11 cellular contexts compared by ENCODE assay signal in the genomic region with DNA sequence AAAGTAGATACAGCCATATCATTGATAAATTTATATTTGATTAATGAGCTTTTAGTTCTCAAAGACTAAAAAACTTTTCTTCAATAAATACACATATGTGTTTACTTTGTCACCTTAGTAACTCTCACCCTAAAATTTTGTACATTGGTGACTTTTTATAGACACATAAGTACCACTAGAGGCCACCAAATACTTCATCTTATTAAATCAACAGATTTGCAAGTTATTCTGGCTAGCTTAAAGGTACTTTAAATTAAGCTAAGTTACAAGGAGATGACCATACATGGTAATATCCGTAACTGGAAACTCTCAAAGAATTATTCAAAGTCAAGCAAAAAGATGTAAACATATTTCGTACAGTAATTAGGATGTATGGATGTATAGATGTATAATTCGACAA.
DNase-seq lines count a peak whose midpoint lies in the region; ATAC-seq and TF ChIP-seq lines count a peak whose summit lies in the region.
"Had no signal": no experiment of that assay in that cellular context is flagged by ENCODE, and none has a peak within 500 bp of the region (broad histone marks: within the 10 kb centered on the region; RNA-seq: fewer than 3 reads in every experiment).

No MANE protein-coding gene starts in this region.

- POLR2A ChIA-PET in WTC11 (lab: Charles Lee) = interaction anchor here (1.1 kb wide), 1 partner anchor 122 kb away, joined by 4 read pairs; no protein-coding TSS in a partner anchor

- DNase-seq in NCI-H2171 treated with DMSO at 0.1 percent for 48 hours (lab: John Stamatoyannopoulos, UW) = peak; percentile 5
- no peak for DNase-seq in NCI-H2171 (lab: John Stamatoyannopoulos, UW)
- peak; percentile 21 for DNase-seq in NCI-H69 (lab: John Stamatoyannopoulos, UW)
- peak; percentile 64 for DNase-seq in dermis blood vessel endothelial cell
- DNase-seq in progenitor cell of endocrine pancreas (ENCODE audit: low spot score, unreplicated experiment) = no peak
- no peak for DNase-seq in WTC11 (ENCODE audit: low spot score)
- no peak for DNase-seq in activated T-helper 2 cell treated with anti-CD3 and anti-CD28 coated beads, Interferon-gamma antibody, Interleukin-2, Interleukin-4, amounts not matched to agents 10 μg/mL and 5 μg/mL and 100 μg/mL, durations not matched to agents 14 hours and 24 hours and 36 hours (ENCODE audit: low spot score)
- DNase-seq: activated T-cell treated with anti-CD3 and anti-CD28 coated beads, Interleukin-2, amount 50 U/mL, for 1 hour; NCI-H1105 had no signal

- peaks cover 5% of the 10 kb centered on the region for H3K9me3 Mint-ChIP-seq in progenitor cell of endocrine pancreas (ENCODE audit: low read depth)
- peaks cover 5% of the 10 kb centered on the region for H3K9me3 Mint-ChIP-seq in WTC11
- H3K9me3 Mint-ChIP-seq in stimulated activated memory B cell treated with anti-CD40 and anti-IgM and Interleukin-4, amounts not matched to agents 10 μg/mL and 1 μg/mL and 100 μg/mL, for 72 hours = peaks cover 5% of the 10 kb centered on the region
- H3K9me3 Mint-ChIP-seq in activated T-helper 2 cell treated with anti-CD3 and anti-CD28 coated beads, Interferon-gamma antibody, Interleukin-2, Interleukin-4, amounts not matched to agents 10 μg/mL and 5 μg/mL and 100 μg/mL, durations not matched to agents 14 hours and 24 hours and 36 hours = no peaks in the 10 kb centered on the region

- intact Hi-C loops in activated T-helper 2 cell treated with anti-CD3 and anti-CD28 coated beads, Interferon-gamma antibody, Interleukin-2, Interleukin-4, amounts not matched to agents 10 μg/mL and 5 μg/mL and 100 μg/mL, durations not matched to agents 14 hours and 24 hours and 36 hours (cut with micrococcal nuclease) = no loop called here

- no peak for ATAC-seq in WTC11
- no peak for ATAC-seq in stimulated activated memory B cell treated with anti-CD40 and anti-IgM and Interleukin-4, amounts not matched to agents 10 μg/mL and 1 μg/mL and 100 μg/mL, for 72 hours

- CTCF ChIA-PET in WTC11 (lab: Charles Lee) = interaction anchor here (1.1 to 1.3 kb wide), 3 partner anchors 26 to 126 kb away, joined by 3 to 6 read pairs (median 3); no protein-coding TSS in a partner anchor

- peaks cover 4% of the 10 kb centered on the region for H3K4me1 Mint-ChIP-seq in progenitor cell of endocrine pancreas (ENCODE audit: low read depth)
- peaks cover 3% of the 10 kb centered on the region; the same call in 1 of the 2 replicates for H3K4me1 Mint-ChIP-seq in WTC11
- H3K4me1 Mint-ChIP-seq in stimulated activated memory B cell treated with anti-CD40 and anti-IgM and Interleukin-4, amounts not matched to agents 10 μg/mL and 1 μg/mL and 100 μg/mL, for 72 hours = no peaks in the 10 kb centered on the region
- H3K4me1 Mint-ChIP-seq in activated T-helper 2 cell treated with anti-CD3 and anti-CD28 coated beads, Interferon-gamma antibody, Interleukin-2, Interleukin-4, amounts not matched to agents 10 μg/mL and 5 μg/mL and 100 μg/mL, durations not matched to agents 14 hours and 24 hours and 36 hours (ENCODE audit: low read depth) = no peaks in the 10 kb centered on the region

- no peak overlapping the region for H3K4me3 Mint-ChIP-seq in progenitor cell of endocrine pancreas (ENCODE audit: low read depth)
- no peak overlapping the region for H3K4me3 Mint-ChIP-seq in WTC11
- H3K4me3 Mint-ChIP-seq in stimulated activated memory B cell treated with anti-CD40 and anti-IgM and Interleukin-4, amounts not matched to agents 10 μg/mL and 1 μg/mL and 100 μg/mL, for 72 hours = no peak overlapping the region
- H3K4me3 Mint-ChIP-seq in activated T-helper 2 cell treated with anti-CD3 and anti-CD28 coated beads, Interferon-gamma antibody, Interleukin-2, Interleukin-4, amounts not matched to agents 10 μg/mL and 5 μg/mL and 100 μg/mL, durations not matched to agents 14 hours and 24 hours and 36 hours (ENCODE audit: low read depth) = no peak overlapping the region
- H3K4me3 Mint-ChIP-seq: CD4-positive, CD25-positive, alpha-beta regulatory T cell had no signal

- TF ChIP-seq CTCF in progenitor cell of endocrine pancreas (IDR thresholded peaks at IDR 0.05; ENCODE audit: unreplicated experiment) = peak; percentile 42
- TF ChIP-seq CTCF in WTC11 (IDR thresholded peaks at IDR 0.05) = no peak

- no peaks in the 10 kb centered on the region for H3K27me3 Mint-ChIP-seq in progenitor cell of endocrine pancreas
- no peaks in the 10 kb centered on the region for H3K27me3 Mint-ChIP-seq in WTC11 (ENCODE audit: low read depth)
- H3K27me3 Mint-ChIP-seq in stimulated activated memory B cell treated with anti-CD40 and anti-IgM and Interleukin-4, amounts not matched to agents 10 μg/mL and 1 μg/mL and 100 μg/mL, for 72 hours = no peaks in the 10 kb centered on the region
- H3K27me3 Mint-ChIP-seq in activated T-helper 2 cell treated with anti-CD3 and anti-CD28 coated beads, Interferon-gamma antibody, Interleukin-2, Interleukin-4, amounts not matched to agents 10 μg/mL and 5 μg/mL and 100 μg/mL, durations not matched to agents 14 hours and 24 hours and 36 hours (ENCODE audit: low read depth) = peaks cover 1% of the 10 kb centered on the region

- H3K27ac Mint-ChIP-seq in progenitor cell of endocrine pancreas (peak overlapping the region; percentile 55), WTC11 (no peak overlapping the region)
- no peak overlapping the region for H3K27ac Mint-ChIP-seq in stimulated activated memory B cell treated with anti-CD40 and anti-IgM and Interleukin-4, amounts not matched to agents 10 μg/mL and 1 μg/mL and 100 μg/mL, for 72 hours
- H3K27ac Mint-ChIP-seq in activated T-helper 2 cell treated with anti-CD3 and anti-CD28 coated beads, Interferon-gamma antibody, Interleukin-2, Interleukin-4, amounts not matched to agents 10 μg/mL and 5 μg/mL and 100 μg/mL, durations not matched to agents 14 hours and 24 hours and 36 hours = no peak overlapping the region
- H3K27ac Mint-ChIP-seq: CD4-positive, CD25-positive, alpha-beta regulatory T cell had no signal

- H3K36me3 Mint-ChIP-seq in progenitor cell of endocrine pancreas (ENCODE audit: insufficient read depth) (peaks cover 8% of the 10 kb centered on the region), WTC11 (peaks cover 7% of the 10 kb centered on the region)
- H3K36me3 Mint-ChIP-seq in stimulated activated memory B cell treated with anti-CD40 and anti-IgM and Interleukin-4, amounts not matched to agents 10 μg/mL and 1 μg/mL and 100 μg/mL, for 72 hours = peaks cover 7% of the 10 kb centered on the region
- H3K36me3 Mint-ChIP-seq in activated T-helper 2 cell treated with anti-CD3 and anti-CD28 coated beads, Interferon-gamma antibody, Interleukin-2, Interleukin-4, amounts not matched to agents 10 μg/mL and 5 μg/mL and 100 μg/mL, durations not matched to agents 14 hours and 24 hours and 36 hours (ENCODE audit: low read depth) = no peaks in the 10 kb centered on the region

TF ChIP-seq in WTC11, 78 proteins besides CTCF, POLR2A, EP300 and RAD21 (continues in another document):
- no peak for TF ChIP-seq E2F1 (CRISPR knock-in tag; IDR thresholded peaks at IDR 0.05)
- no peak for TF ChIP-seq CREM (CRISPR knock-in tag; IDR thresholded peaks at IDR 0.05)
- TF ChIP-seq, protein P1, sequence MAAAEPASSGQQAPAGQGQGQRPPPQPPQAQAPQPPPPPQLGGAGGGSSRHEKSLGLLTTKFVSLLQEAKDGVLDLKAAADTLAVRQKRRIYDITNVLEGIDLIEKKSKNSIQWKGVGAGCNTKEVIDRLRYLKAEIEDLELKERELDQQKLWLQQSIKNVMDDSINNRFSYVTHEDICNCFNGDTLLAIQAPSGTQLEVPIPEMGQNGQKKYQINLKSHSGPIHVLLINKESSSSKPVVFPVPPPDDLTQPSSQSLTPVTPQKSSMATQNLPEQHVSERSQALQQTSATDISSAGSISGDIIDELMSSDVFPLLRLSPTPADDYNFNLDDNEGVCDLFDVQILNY (CRISPR knock-in tag; IDR thresholded peaks at IDR 0.05) = no peak
- no peak for TF ChIP-seq ZNF219 (CRISPR knock-in tag; IDR thresholded peaks at IDR 0.05; ENCODE audit: borderline replicate concordance)
- no peak for TF ChIP-seq MLX (CRISPR knock-in tag; IDR thresholded peaks at IDR 0.05)
- TF ChIP-seq RORB (CRISPR knock-in tag; IDR thresholded peaks at IDR 0.05) = no peak
- no peak for TF ChIP-seq ZNF425 (CRISPR knock-in tag; conservative IDR thresholded peaks at IDR 0.05)

Comparison
In these comparisons a context has a peak if more than half of its experiments do, and no peak if none do; other contexts are left out.
1. DNase-seq: peak in NCI-H2171 treated with DMSO at 0.1 percent for 48 hours (single experiment), NCI-H69 (single experiment) and dermis blood vessel endothelial cell (single experiment); none in NCI-H2171 (single experiment), progenitor cell of endocrine pancreas (single experiment), WTC11 (single experiment) and activated T-helper 2 cell treated with anti-CD3 and anti-CD28 coated beads, Interferon-gamma antibody, Interleukin-2, Interleukin-4, amounts not matched to agents 10 μg/mL and 5 μg/mL and 100 μg/mL, durations not matched to agents 14 hours and 24 hours and 36 hours (single experiment).